ENCODE assay signal across 1 cellular context in genomic region chrX:19991350-19991718, GRCh38.
TF ChIP-seq lines count a peak whose summit lies in the region.

No MANE protein-coding gene starts in this region.

TF ChIP-seq in HEK293, 187 proteins besides CTCF, POLR2A, EP300 and RAD21 (continued from another document):
- TF ChIP-seq PRDM10 (tag by site-specific recombination; IDR thresholded peaks at IDR 0.05) (peak; percentile 97), FEZF1 (tag by site-specific recombination; IDR thresholded peaks at IDR 0.05) (no peak), ZNF394 (tag by site-specific recombination; IDR thresholded peaks at IDR 0.05; ENCODE audit: borderline replicate concordance) (no peak), IKZF3 (tag by site-specific recombination; IDR thresholded peaks at IDR 0.05) (peak; percentile 32; the same call in 1 of the 2 replicates), ATF2 (tag by site-specific recombination; IDR thresholded peaks at IDR 0.05; ENCODE audit: low read depth) (no peak), ZNF580 (tag by site-specific recombination; IDR thresholded peaks at IDR 0.05) (no peak), ZBTB48 (tag by site-specific recombination; IDR thresholded peaks at IDR 0.05) (peak; percentile 49; the same call in 1 of the 2 replicates), ZNF302 (tag by site-specific recombination; IDR thresholded peaks at IDR 0.05; ENCODE audit: low read depth) (no peak), ZBTB7A (tag by site-specific recombination; IDR thresholded peaks at IDR 0.05; ENCODE audit: low read depth) (no peak), ZNF335 (tag by site-specific recombination; conservative IDR thresholded peaks at IDR 0.05) (peak; percentile 52), ZNF404 (tag by site-specific recombination; IDR thresholded peaks at IDR 0.05) (no peak), ZFP37 (tag by site-specific recombination; IDR thresholded peaks at IDR 0.05) (no peak), ZNF37A (tag by site-specific recombination; IDR thresholded peaks at IDR 0.05) (no peak), ZNF157 (tag by site-specific recombination; IDR thresholded peaks at IDR 0.05) (no peak), ZBTB17 (tag by site-specific recombination; IDR thresholded peaks at IDR 0.05) (0 out of 2 replicates have a peak, but pooled peaks have one; percentile 14), ZNF701 (tag by site-specific recombination; IDR thresholded peaks at IDR 0.05) (no peak), ZNF2 (tag by site-specific recombination; IDR thresholded peaks at IDR 0.05) (no peak), ZNF423 (tag by site-specific recombination; IDR thresholded peaks at IDR 0.05) (no peak)
- TF ChIP-seq, protein P1, sequence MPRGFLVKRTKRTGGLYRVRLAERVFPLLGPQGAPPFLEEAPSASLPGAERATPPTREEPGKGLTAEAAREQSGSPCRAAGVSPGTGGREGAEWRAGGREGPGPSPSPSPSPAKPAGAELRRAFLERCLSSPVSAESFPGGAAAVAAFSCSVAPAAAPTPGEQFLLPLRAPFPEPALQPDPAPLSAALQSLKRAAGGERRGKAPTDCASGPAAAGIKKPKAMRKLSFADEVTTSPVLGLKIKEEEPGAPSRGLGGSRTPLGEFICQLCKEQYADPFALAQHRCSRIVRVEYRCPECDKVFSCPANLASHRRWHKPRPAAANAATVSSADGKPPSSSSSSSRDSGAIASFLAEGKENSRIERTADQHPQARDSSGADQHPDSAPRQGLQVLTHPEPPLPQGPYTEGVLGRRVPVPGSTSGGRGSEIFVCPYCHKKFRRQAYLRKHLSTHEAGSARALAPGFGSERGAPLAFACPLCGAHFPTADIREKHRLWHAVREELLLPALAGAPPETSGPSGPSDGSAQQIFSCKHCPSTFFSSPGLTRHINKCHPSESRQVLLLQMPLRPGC (tag by site-specific recombination; IDR thresholded peaks at IDR 0.05) = no peak
- TF ChIP-seq, protein P2, sequence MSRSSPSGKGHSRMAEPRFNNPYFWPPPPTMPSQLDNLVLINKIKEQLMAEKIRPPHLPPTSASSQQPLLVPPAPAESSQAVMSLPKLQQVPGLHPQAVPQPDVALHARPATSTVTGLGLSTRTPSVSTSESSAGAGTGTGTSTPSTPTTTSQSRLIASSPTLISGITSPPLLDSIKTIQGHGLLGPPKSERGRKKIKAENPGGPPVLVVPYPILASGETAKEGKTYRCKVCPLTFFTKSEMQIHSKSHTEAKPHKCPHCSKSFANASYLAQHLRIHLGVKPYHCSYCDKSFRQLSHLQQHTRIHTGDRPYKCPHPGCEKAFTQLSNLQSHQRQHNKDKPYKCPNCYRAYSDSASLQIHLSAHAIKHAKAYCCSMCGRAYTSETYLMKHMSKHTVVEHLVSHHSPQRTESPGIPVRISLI (tag by site-specific recombination; IDR thresholded peaks at IDR 0.05) = no peak
- TF ChIP-seq, protein P3, sequence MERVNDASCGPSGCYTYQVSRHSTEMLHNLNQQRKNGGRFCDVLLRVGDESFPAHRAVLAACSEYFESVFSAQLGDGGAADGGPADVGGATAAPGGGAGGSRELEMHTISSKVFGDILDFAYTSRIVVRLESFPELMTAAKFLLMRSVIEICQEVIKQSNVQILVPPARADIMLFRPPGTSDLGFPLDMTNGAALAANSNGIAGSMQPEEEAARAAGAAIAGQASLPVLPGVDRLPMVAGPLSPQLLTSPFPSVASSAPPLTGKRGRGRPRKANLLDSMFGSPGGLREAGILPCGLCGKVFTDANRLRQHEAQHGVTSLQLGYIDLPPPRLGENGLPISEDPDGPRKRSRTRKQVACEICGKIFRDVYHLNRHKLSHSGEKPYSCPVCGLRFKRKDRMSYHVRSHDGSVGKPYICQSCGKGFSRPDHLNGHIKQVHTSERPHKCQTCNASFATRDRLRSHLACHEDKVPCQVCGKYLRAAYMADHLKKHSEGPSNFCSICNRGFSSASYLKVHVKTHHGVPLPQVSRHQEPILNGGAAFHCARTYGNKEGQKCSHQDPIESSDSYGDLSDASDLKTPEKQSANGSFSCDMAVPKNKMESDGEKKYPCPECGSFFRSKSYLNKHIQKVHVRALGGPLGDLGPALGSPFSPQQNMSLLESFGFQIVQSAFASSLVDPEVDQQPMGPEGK (tag by site-specific recombination; IDR thresholded peaks at IDR 0.05) = 0 out of 2 replicates have a peak, but pooled peaks have one; percentile 8
- TF ChIP-seq, protein P4, sequence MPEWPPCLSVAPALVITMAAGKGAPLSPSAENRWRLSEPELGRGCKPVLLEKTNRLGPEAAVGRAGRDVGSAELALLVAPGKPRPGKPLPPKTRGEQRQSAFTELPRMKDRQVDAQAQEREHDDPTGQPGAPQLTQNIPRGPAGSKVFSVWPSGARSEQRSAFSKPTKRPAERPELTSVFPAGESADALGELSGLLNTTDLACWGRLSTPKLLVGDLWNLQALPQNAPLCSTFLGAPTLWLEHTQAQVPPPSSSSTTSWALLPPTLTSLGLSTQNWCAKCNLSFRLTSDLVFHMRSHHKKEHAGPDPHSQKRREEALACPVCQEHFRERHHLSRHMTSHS (tag by site-specific recombination; IDR thresholded peaks at IDR 0.05) = no peak
TF ChIP-seq in HEK293: peak in this region for 12.
